In the genomic region with DNA sequence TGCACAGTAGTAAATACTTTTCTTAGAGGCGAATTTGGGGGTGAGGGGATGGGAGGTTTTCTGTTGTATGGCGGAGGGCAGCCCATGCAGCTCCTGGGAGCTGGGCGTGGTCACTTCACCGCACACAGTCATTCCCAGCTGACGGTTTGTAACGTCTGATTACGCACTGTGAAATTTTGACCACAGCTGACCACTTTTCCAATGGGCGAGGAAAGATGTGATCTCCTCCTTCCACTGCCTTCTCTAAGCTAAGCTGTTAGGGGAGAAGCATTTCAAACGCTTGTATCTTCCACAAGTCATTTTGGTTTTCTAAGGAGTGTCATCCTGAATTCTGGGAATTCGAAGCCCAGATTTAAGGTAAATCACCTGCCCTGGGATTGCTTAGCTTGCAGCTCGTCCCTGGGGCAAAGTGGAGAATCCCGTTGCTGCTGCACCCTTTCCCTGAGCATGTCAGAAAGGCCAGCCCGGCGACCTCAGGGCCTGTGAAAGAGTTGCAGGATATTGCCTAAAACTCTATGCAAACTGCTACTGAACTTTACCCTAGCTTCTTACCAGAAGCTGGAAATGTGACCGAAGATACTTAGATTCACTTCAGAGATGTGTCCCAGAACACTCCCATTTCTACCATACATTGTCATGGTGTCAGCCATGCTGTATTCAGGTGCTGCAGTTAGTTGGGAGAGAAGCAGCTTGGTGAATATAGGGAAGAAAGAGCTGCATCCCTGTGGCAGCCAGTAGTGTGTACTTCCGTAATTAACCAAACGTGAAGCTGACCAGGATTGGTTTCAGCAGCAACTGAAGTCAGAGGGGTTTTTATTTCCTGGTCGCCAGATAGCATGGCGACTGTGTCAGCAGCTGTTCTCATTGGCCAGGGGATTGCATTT, we compare ENCODE assay signal across 10 cellular contexts. TPM values are rescaled to one million over a fixed set of nuclear protein-coding genes. Genes with fewer than 3 reads are reported as not detected.
A peak's percentile ranks its signal among the peaks of the same experiment; 100 is the strongest.
DNase-seq lines count a peak whose midpoint lies in the region; ATAC-seq and TF ChIP-seq lines count a peak whose summit lies in the region.
"Had no signal": no experiment of that assay in that cellular context is flagged by ENCODE, and none has a peak within 500 bp of the region (broad histone marks: within the 10 kb centered on the region; RNA-seq: fewer than 3 reads in every experiment).

No MANE protein-coding gene starts in this region.

- H3K4me3 ChIP-seq in epithelial cell of proximal tubule (ENCODE audit: low read depth, low read length): peak overlapping the region; percentile 10

- no peak for TF ChIP-seq CTCF in CD14-positive monocyte (IDR thresholded peaks at IDR 0.05)
- no peak for TF ChIP-seq CTCF in epithelial cell of proximal tubule (conservative IDR thresholded peaks at IDR 0.05; ENCODE audit: low read depth, low read length)
- TF ChIP-seq CTCF in nephron (IDR thresholded peaks at IDR 0.05; ENCODE audit: unreplicated experiment in 3 of 3): no peak

- ATAC-seq in HG03460 (IDR thresholded peaks at IDR 0.05; ENCODE audit: unreplicated experiment) (no peak), HG03469 (IDR thresholded peaks at IDR 0.05; ENCODE audit: unreplicated experiment) (no peak)

- H3K36me3 Mint-ChIP-seq in CD14-positive monocyte: peaks cover 8 to 15% of the 10 kb centered on the region in 2 donors
- H3K36me3 Mint-ChIP-seq in nephron (ENCODE audit: low read depth): no peaks in the 10 kb centered on the region

- H3K4me1 Mint-ChIP-seq in CD14-positive monocyte (peaks cover 85% of the 10 kb centered on the region), nephron (peaks cover 84% of the 10 kb centered on the region)

- H3K4me3 Mint-ChIP-seq in CD14-positive monocyte (peak overlapping the region; percentile 41 to 60), nephron (no peak overlapping the region)

- H3K27me3 Mint-ChIP-seq in CD14-positive monocyte (ENCODE audit: low read depth in 3 of 3) (peaks cover 0 to 4% (median 0%) of the 10 kb centered on the region in 3 donors), nephron (ENCODE audit: low read depth) (no peaks in the 10 kb centered on the region)

- intact Hi-C loops in CD14-positive monocyte (cut with micrococcal nuclease): loop anchor here in 1 of 2 donors (5.0 kb wide), 1 partner anchor 39 kb away; no protein-coding TSS in a partner anchor

- H3K9me3 Mint-ChIP-seq in CD14-positive monocyte (peaks cover 0 to 2% (median 0%) of the 10 kb centered on the region in 7 donors), nephron (no peaks in the 10 kb centered on the region)

- H3K27ac Mint-ChIP-seq in CD14-positive monocyte (peak overlapping the region; percentile 90 to 97 (median 95)), nephron (peak overlapping the region; percentile 71 to 82 (median 82))

- peak; percentile 87 for DNase-seq in CD14-positive monocyte (ENCODE audit: low spot score)
- peak; percentile 88 for DNase-seq in NOMO-1 treated with DMSO at 0.1 percent for 48 hours (lab: John Stamatoyannopoulos, UW; ENCODE audit: unreplicated experiment)
- no peak for DNase-seq in epithelial cell of proximal tubule (ENCODE audit: low read depth)
- DNase-seq in NCI-H526 treated with DMSO at 0.1 percent for 48 hours (lab: John Stamatoyannopoulos, UW): no peak
- DNase-seq in T-helper 2 cell: no peak
- DNase-seq: COR-L47, left cardiac atrium had no signal

RNA-seq across cellular contexts. Expression of a gene that starts 58.9 kb away (rescaled TPM):
- polyA plus RNA-seq in CD14-positive monocyte: 1 to 10 TPM; 2.1 to 5.6 TPM
- total RNA-seq in epithelial cell of proximal tubule: 12.2 and 15.9 TPM in 2 replicates

Comparison
In these comparisons a context has a peak if more than half of its experiments do, and no peak if none do; other contexts are left out.
1. DNase-seq: peak in CD14-positive monocyte (single experiment) and NOMO-1 treated with DMSO at 0.1 percent for 48 hours (single experiment); none in epithelial cell of proximal tubule (single experiment), NCI-H526 treated with DMSO at 0.1 percent for 48 hours (single experiment) and T-helper 2 cell (0 of 5).
2. H3K4me3 Mint-ChIP-seq: peak in CD14-positive monocyte (2 of 2); none in nephron (0 of 3).